10 cellular contexts compared by ENCODE assay signal in genomic region chr7:44102846-44103565, GRCh38. TPM values are rescaled to one million over a fixed set of nuclear protein-coding genes. Genes with fewer than 3 reads are reported as not detected.
DNase-seq lines count a peak whose midpoint lies in the region; ATAC-seq and TF ChIP-seq lines count a peak whose summit lies in the region.
"Had no signal": no experiment of that assay in that cellular context is flagged by ENCODE, and none has a peak within 500 bp of the region (broad histone marks: within the 10 kb centered on the region; RNA-seq: fewer than 3 reads in every experiment).

No MANE protein-coding gene starts in this region.

- no peak for TF ChIP-seq EP300 in SK-N-SH (IDR thresholded peaks at IDR 0.05; ENCODE audit: borderline replicate concordance in 1 of 2, low read depth in 1 of 2, low read length in 1 of 2)
- TF ChIP-seq EP300 in stomach (IDR thresholded peaks at IDR 0.05): no peak

- intact Hi-C loops in stomach (cut with DNase I; ENCODE audit: low total_unique reads): no loop called here

- H2AFZ ChIP-seq in SK-N-SH (ENCODE audit: low read depth): no peak overlapping the region

- H3K27ac ChIP-seq in SK-N-SH (ENCODE audit: low read depth in 2 of 2, low read length in 1 of 2) (peak overlapping the region in 1 of 2 experiments; percentile 93; a peak in 2 of 4 replicates), right atrium auricular region (peak overlapping the region; percentile 88 to 92), stomach (peak overlapping the region in 4 of 5 donors; percentile 84 to 93 (median 90)), WERI-Rb-1 (no peak overlapping the region)
- H3K27ac ChIP-seq: 22Rv1 had no signal

- H3K27me3 ChIP-seq in SK-N-SH (ENCODE audit: insufficient read depth) (no peaks in the 10 kb centered on the region), right atrium auricular region (no peaks in the 10 kb centered on the region), stomach (peaks cover 0 to 41% (median 28%) of the 10 kb centered on the region in 3 donors), WERI-Rb-1 (ENCODE audit: insufficient read depth, low read depth, severe bottlenecking) (no peaks in the 10 kb centered on the region)

- POLR2A ChIA-PET in SK-N-SH (lab: Yijun Ruan, JAX): interaction anchor here (1.6 kb wide), 1 partner anchor 12 kb away, joined by 4 read pairs; no protein-coding TSS in a partner anchor

- H3K9ac ChIP-seq in SK-N-SH: peak overlapping the region; percentile 25; the same call in 1 of the 2 replicates

- H3K9me2 ChIP-seq in SK-N-SH: no peaks in the 10 kb centered on the region

- no peaks in the 10 kb centered on the region for H3K36me3 Mint-ChIP-seq in activated T-cell treated with anti-CD3 and anti-CD28 coated beads, Interleukin-2, amount 50 U/mL, for 72 hours (ENCODE audit: insufficient read depth in 2 of 2)

- H3K4me3 ChIP-seq in SK-N-SH (ENCODE audit: low read depth in 2 of 2, low read length in 1 of 2): no peak overlapping the region
- no peak overlapping the region for H3K4me3 ChIP-seq in right atrium auricular region
- H3K4me3 ChIP-seq in stomach: no peak overlapping the region
- H3K4me3 ChIP-seq in WERI-Rb-1 (ENCODE audit: low read depth, low read length): no peak overlapping the region

- H3K4me3 Mint-ChIP-seq in activated T-cell treated with anti-CD3 and anti-CD28 coated beads, Interleukin-2, amount 50 U/mL, for 72 hours: peak overlapping the region; percentile 43 to 67

- WGBS in SK-N-SH (ENCODE audit: low lambda C conversion rate): 84% methylated on average over 8 of the region's 8 CpGs
- 75 to 82% (median 79%) methylated on average over 7 to 8 of the region's 8 CpGs for WGBS in stomach, 5 donors

- no peak for TF ChIP-seq RAD21 in SK-N-SH (IDR thresholded peaks at IDR 0.05; ENCODE audit: low read length)

- no peak overlapping the region for H3K27ac Mint-ChIP-seq in activated T-cell treated with anti-CD3 and anti-CD28 coated beads, Interleukin-2, amount 50 U/mL, for 72 hours

- no peak for TF ChIP-seq POLR2A in stomach (IDR thresholded peaks at IDR 0.05)

- TF ChIP-seq CTCF in SK-N-SH (IDR thresholded peaks at IDR 0.05) (no peak), right atrium auricular region (IDR thresholded peaks at IDR 0.05) (no peak), stomach (IDR thresholded peaks at IDR 0.05) (no peak), WERI-Rb-1 (IDR thresholded peaks at IDR 0.05; ENCODE audit: low read depth, low read length) (no peak)

- DNase-seq in SK-N-SH: no peak
- no peak for DNase-seq in activated T-cell treated with anti-CD3 and anti-CD28 coated beads, Interleukin-2, amount 50 U/mL, for 72 hours
- no peak for DNase-seq in right atrium auricular region (ENCODE audit: low spot score)
- DNase-seq in stomach: no peak
- DNase-seq in activated effector memory CD4-positive, alpha-beta T cell treated with Interleukin-2 at 50 U/mL for 16 hours: no peak
- no peak for DNase-seq in WERI-Rb-1
- DNase-seq: NCI-H774 had no signal

- no peaks in the 10 kb centered on the region for H3K9me3 Mint-ChIP-seq in activated T-cell treated with anti-CD3 and anti-CD28 coated beads, Interleukin-2, amount 50 U/mL, for 72 hours

- H3K36me3 ChIP-seq in SK-N-SH (replicated peaks in 1 of 2; ENCODE audit: control insufficient read depth in 1 of 2, insufficient read depth in 2 of 2, low read length in 1 of 2) (peaks cover 5 to 17% of the 10 kb centered on the region in 2 experiments), right atrium auricular region (peaks cover 10% of the 10 kb centered on the region), stomach (peaks cover 0 to 13% (median 10%) of the 10 kb centered on the region in 4 donors), WERI-Rb-1 (peaks cover 14% of the 10 kb centered on the region)

- ATAC-seq in SK-N-SH treated with all-trans-retinoic acid at 6 μM for 48 hours: no peak
- no peak for ATAC-seq in activated T-cell treated with anti-CD3 and anti-CD28 coated beads, Interleukin-2, amount 50 U/mL, for 72 hours (replicated peaks in 1 of 2)
- ATAC-seq in HG03159 (IDR thresholded peaks at IDR 0.05; ENCODE audit: unreplicated experiment): no peak

- H3K4me2 ChIP-seq in SK-N-SH: peak overlapping the region; percentile 29; the same call in 1 of the 2 replicates

- H4K20me1 ChIP-seq in SK-N-SH (ENCODE audit: insufficient read depth): no peaks in the 10 kb centered on the region

- peaks cover 27 to 42% of the 10 kb centered on the region in 2 experiments; a peak in 2 of 4 replicates for H3K4me1 ChIP-seq in SK-N-SH (ENCODE audit: control insufficient read depth in 1 of 2, insufficient read depth in 2 of 2, low read depth in 1 of 2, low read length in 1 of 2)
- peaks cover 0 to 73% of the 10 kb centered on the region in 2 donors for H3K4me1 ChIP-seq in right atrium auricular region
- H3K4me1 ChIP-seq in stomach: peaks cover 5 to 52% (median 33%) of the 10 kb centered on the region in 4 donors

- H3K4me1 Mint-ChIP-seq in activated T-cell treated with anti-CD3 and anti-CD28 coated beads, Interleukin-2, amount 50 U/mL, for 72 hours (ENCODE audit: low read depth): peaks cover 18% of the 10 kb centered on the region

- H3F3A ChIP-seq in SK-N-SH (replicated peaks; ENCODE audit: insufficient read depth): peaks cover 42% of the 10 kb centered on the region

- peaks cover 38% of the 10 kb centered on the region for H3K79me2 ChIP-seq in SK-N-SH (ENCODE audit: insufficient read depth)

- CTCF ChIA-PET in SK-N-SH (lab: Yijun Ruan, JAX): interaction anchor here (0.7 to 1.4 kb wide), 5 partner anchors 20 to 387 kb away, joined by 3 read pairs; partner anchors contain the start of genes NUDCD3 and POLD2

- H3K27me3 Mint-ChIP-seq in activated T-cell treated with anti-CD3 and anti-CD28 coated beads, Interleukin-2, amount 50 U/mL, for 72 hours (ENCODE audit: low read depth): no peaks in the 10 kb centered on the region

- H3K9me3 ChIP-seq in SK-N-SH (no peaks in the 10 kb centered on the region), right atrium auricular region (no peaks in the 10 kb centered on the region), stomach (no peaks in the 10 kb centered on the region), WERI-Rb-1 (ENCODE audit: severe bottlenecking) (no peaks in the 10 kb centered on the region)

TF ChIP-seq in SK-N-SH, 30 proteins besides CTCF, POLR2A, EP300 and RAD21:
- no peak for TF ChIP-seq NFIC (IDR thresholded peaks at IDR 0.05; ENCODE audit: borderline replicate concordance)
- no peak for TF ChIP-seq FOSL2 (IDR thresholded peaks at IDR 0.05; ENCODE audit: borderline replicate concordance, low read depth)
TF ChIP-seq in SK-N-SH: peak in this region for 0.

TF ChIP-seq in SK-N-SH treated with all-trans-retinoic acid at 6 μM for 48 hours, 23 proteins besides CTCF, POLR2A, EP300 and RAD21 (continues in another document):
- TF ChIP-seq ZNF70 (CRISPR knock-in tag; IDR thresholded peaks at IDR 0.05) (no peak), ZFP30 (CRISPR knock-in tag; IDR thresholded peaks at IDR 0.05) (no peak)
- TF ChIP-seq, protein P1, sequence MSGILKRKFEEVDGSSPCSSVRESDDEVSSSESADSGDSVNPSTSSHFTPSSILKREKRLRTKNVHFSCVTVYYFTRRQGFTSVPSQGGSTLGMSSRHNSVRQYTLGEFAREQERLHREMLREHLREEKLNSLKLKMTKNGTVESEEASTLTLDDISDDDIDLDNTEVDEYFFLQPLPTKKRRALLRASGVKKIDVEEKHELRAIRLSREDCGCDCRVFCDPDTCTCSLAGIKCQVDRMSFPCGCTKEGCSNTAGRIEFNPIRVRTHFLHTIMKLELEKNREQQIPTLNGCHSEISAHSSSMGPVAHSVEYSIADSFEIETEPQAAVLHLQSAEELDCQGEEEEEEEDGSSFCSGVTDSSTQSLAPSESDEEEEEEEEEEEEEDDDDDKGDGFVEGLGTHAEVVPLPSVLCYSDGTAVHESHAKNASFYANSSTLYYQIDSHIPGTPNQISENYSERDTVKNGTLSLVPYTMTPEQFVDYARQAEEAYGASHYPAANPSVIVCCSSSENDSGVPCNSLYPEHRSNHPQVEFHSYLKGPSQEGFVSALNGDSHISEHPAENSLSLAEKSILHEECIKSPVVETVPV (CRISPR knock-in tag; IDR thresholded peaks at IDR 0.05): no peak

RNA-seq across cellular contexts. Expression of gene AEBP1, which starts 1.1 kb away (rescaled TPM):
- polyA plus RNA-seq in SK-N-SH (2012; rRNA removed) (40.3 and 105 TPM in 2 replicates), stomach (10 to 100 TPM; 14.6 to 36.7 (median 17.7) TPM)
- 36.3 and 54.8 TPM in 2 replicates for polyA plus RNA-seq in SK-N-SH (2012; cell fraction: cytosol; rRNA removed)
- polyA plus RNA-seq in SK-N-SH (2012; cell fraction: nucleus; rRNA removed): 278 and 326 TPM in 2 replicates
- 10 to 100 TPM; 18.1 to 18.4 TPM for total RNA-seq in activated T-cell treated with anti-CD3 and anti-CD28 coated beads, Interleukin-2, amount 50 U/mL, for 72 hours
- total RNA-seq in right atrium auricular region (100 to 1,000 TPM in 1 of 2 donors, 10 to 100 TPM in 1; 84.4 to 193 TPM), stomach (100 to 1,000 TPM in 1 of 5 donors, 10 to 100 TPM in 4; 37.3 to 179 (median 58.8) TPM)

RNA-seq across cellular contexts. Expression of gene POLD2, which starts 20.3 kb away (rescaled TPM):
- polyA plus RNA-seq in SK-N-SH (2012; rRNA removed): 163 and 194 TPM in 2 replicates
- polyA plus RNA-seq in SK-N-SH (2012; cell fraction: cytosol; rRNA removed): 97.4 and 129 TPM in 2 replicates
- 209 and 258 TPM in 2 replicates for polyA plus RNA-seq in SK-N-SH (2012; cell fraction: nucleus; rRNA removed)
- total RNA-seq in activated T-cell treated with anti-CD3 and anti-CD28 coated beads, Interleukin-2, amount 50 U/mL, for 72 hours: 100 to 1,000 TPM; 101 to 138 TPM
- 10 to 100 TPM; 71.4 to 76.5 TPM for total RNA-seq in right atrium auricular region
- total RNA-seq in stomach: 10 to 100 TPM; 19.8 to 91.2 (median 34.3) TPM
- 10 to 100 TPM; 77.2 to 85.4 (median 79.6) TPM for polyA plus RNA-seq in stomach

RNA-seq across cellular contexts. Expression of gene POLM, which starts 20.7 kb away (rescaled TPM):
- polyA plus RNA-seq in SK-N-SH (2012; rRNA removed) (17.4 and 23.1 TPM in 2 replicates), stomach (10 to 100 TPM; 10.2 to 18.6 (median 10.6) TPM)
- 4.2 and 7.5 TPM in 2 replicates for polyA plus RNA-seq in SK-N-SH (2012; cell fraction: cytosol; rRNA removed)
- polyA plus RNA-seq in SK-N-SH (2012; cell fraction: nucleus; rRNA removed): 117 and 123 TPM in 2 replicates
- 10 to 100 TPM; 40.2 to 46.0 TPM for total RNA-seq in activated T-cell treated with anti-CD3 and anti-CD28 coated beads, Interleukin-2, amount 50 U/mL, for 72 hours
- total RNA-seq in right atrium auricular region (10 to 100 TPM; 18.5 to 31.3 TPM), stomach (10 to 100 TPM in 4 of 5 donors, 1 to 10 TPM in 1; 4.7 to 94.2 (median 17.8) TPM)

RNA-seq across cellular contexts. Expression of gene PGAM2, which starts 37.6 kb away (rescaled TPM):
- 0.79 and 1.5 TPM in 2 replicates for polyA plus RNA-seq in SK-N-SH (2012; rRNA removed)
- 0.96 and 1.0 TPM in 2 replicates for polyA plus RNA-seq in SK-N-SH (2012; cell fraction: cytosol; rRNA removed)
- 1.6 and 2.5 TPM in 2 replicates for polyA plus RNA-seq in SK-N-SH (2012; cell fraction: nucleus; rRNA removed)
- total RNA-seq in activated T-cell treated with anti-CD3 and anti-CD28 coated beads, Interleukin-2, amount 50 U/mL, for 72 hours: 1 to 10 TPM; 1.2 to 1.7 TPM
- 1,000 to 10,000 TPM in 1 of 2 donors, 100 to 1,000 TPM in 1; 680 to 2,809 TPM for total RNA-seq in right atrium auricular region
- under 1 TPM in 1 of 5 donors, not detected in 4; 0.92 TPM for total RNA-seq in stomach
- polyA plus RNA-seq in stomach: 1 to 10 TPM; 3.1 to 5.8 (median 4.2) TPM

RNA-seq across cellular contexts. Expression of gene MYL7, which starts 38.1 kb away (rescaled TPM):
- polyA plus RNA-seq in SK-N-SH (2012; rRNA removed): 0.47 TPM in 1 of 2 replicates, not detected in the other
- 0.08 and 0.22 TPM in 2 replicates for polyA plus RNA-seq in SK-N-SH (2012; cell fraction: cytosol; rRNA removed)
- polyA plus RNA-seq in SK-N-SH (2012; cell fraction: nucleus; rRNA removed): 0.61 and 1.9 TPM in 2 replicates
- total RNA-seq in activated T-cell treated with anti-CD3 and anti-CD28 coated beads, Interleukin-2, amount 50 U/mL, for 72 hours: not detected
- total RNA-seq in right atrium auricular region: over 10,000 TPM; 17,339 to 49,235 TPM
- total RNA-seq in stomach: not detected
- polyA plus RNA-seq in stomach: 1 to 10 TPM in 1 of 3 donors, not detected in 2; 2.2 TPM
